Comparison of ENCODE assay signal across 11 cellular contexts in genomic region chr16:69325784-69326171, GRCh38. TPM values are rescaled to one million over a fixed set of nuclear protein-coding genes. Genes with fewer than 3 reads are reported as not detected.
DNase-seq lines count a peak whose midpoint lies in the region; ATAC-seq and TF ChIP-seq lines count a peak whose summit lies in the region.
"Had no signal": no experiment of that assay in that cellular context is flagged by ENCODE, and none has a peak within 500 bp of the region (broad histone marks: within the 10 kb centered on the region; RNA-seq: fewer than 3 reads in every experiment).

No MANE protein-coding gene starts in this region.

- H3K23ac ChIP-seq in mesenchymal stem cell (ENCODE audit: low read length in 2 of 2), result peak overlapping the region in 1 of 2 experiments; percentile 73

- no peak overlapping the region for H2AFZ ChIP-seq in mesenchymal stem cell (ENCODE audit: low read depth, low read length)

- peak overlapping the region; percentile 66 for H3K4me3 Mint-ChIP-seq in activated naive CD4-positive, alpha-beta T cell treated with anti-CD3 and anti-CD28 coated beads, Interleukin-2, amount 50 U/mL, for 24 hours

- H3K9ac ChIP-seq in mesenchymal stem cell (ENCODE audit: low read length), result no peak overlapping the region

- intact Hi-C loops in transverse colon (cut with DNase I; ENCODE audit: low total_unique reads), result no loop called here

- no peaks in the 10 kb centered on the region for H3K9me3 Mint-ChIP-seq in activated naive CD4-positive, alpha-beta T cell treated with anti-CD3 and anti-CD28 coated beads, Interleukin-2, amount 50 U/mL, for 24 hours

- no peak for DNase-seq in activated naive CD4-positive, alpha-beta T cell (lab: John Stamatoyannopoulos, UW)
- DNase-seq in activated T-cell treated with anti-CD3 and anti-CD28 coated beads, Interleukin-2, amount 50 U/mL, for 48 hours, result peak; percentile 17 to 18
- no peak for DNase-seq in mesenchymal stem cell
- no peak for DNase-seq in transverse colon
- no peak for DNase-seq in T-helper 9 cell
- DNase-seq: activated CD4-positive, alpha-beta T cell treated with anti-CD3 and anti-CD28 coated beads for 1 hour; NCI-H1694 had no signal

- H3K4me2 ChIP-seq in mesenchymal stem cell (ENCODE audit: low read length, poor library complexity, severe bottlenecking), result no peak overlapping the region

- H2BK12ac ChIP-seq in mesenchymal stem cell (ENCODE audit: low read length in 2 of 2), result peak overlapping the region in 1 of 2 experiments; percentile 15

- H3K4me1 ChIP-seq in mesenchymal stem cell (ENCODE audit: control insufficient read depth, insufficient read depth, low read depth, low read length) (peaks cover 35% of the 10 kb centered on the region), transverse colon (peaks cover 15 to 51% (median 43%) of the 10 kb centered on the region in 4 donors)

- no peak overlapping the region for H2BK5ac ChIP-seq in mesenchymal stem cell (ENCODE audit: low read depth, low read length, poor library complexity, severe bottlenecking)

- H3K4me3 ChIP-seq in mesenchymal stem cell (ENCODE audit: insufficient read depth in 1 of 2, low read depth in 1 of 2, low read length in 2 of 2) (no peak overlapping the region), transverse colon (no peak overlapping the region)
- H3K4me3 ChIP-seq: HAP-1 had no signal

- no peaks in the 10 kb centered on the region for H3K9me3 ChIP-seq in mesenchymal stem cell (ENCODE audit: control insufficient read depth, low read length)
- H3K9me3 ChIP-seq in transverse colon, result no peaks in the 10 kb centered on the region
- H3K9me3 ChIP-seq: HAP-1 had no signal

- 97% methylated on average over 6 of the region's 6 CpGs for WGBS in mesenchymal stem cell
- 75% methylated on average over 5 of the region's 6 CpGs; no CpG with 5 or more reads in 1 of the 2 donors for WGBS in transverse colon (ENCODE audit: low coverage in 1 of 2), 2 donors

- H4K8ac ChIP-seq in mesenchymal stem cell (ENCODE audit: low read length), result no peak overlapping the region

- H3K79me1 ChIP-seq in mesenchymal stem cell (replicated peaks; ENCODE audit: low read length, poor library complexity, severe bottlenecking), result peaks cover 23% of the 10 kb centered on the region

- H3K4ac ChIP-seq in mesenchymal stem cell (ENCODE audit: low read depth in 1 of 2, low read length in 2 of 2), result no peak overlapping the region

- no peak overlapping the region for H3K14ac ChIP-seq in mesenchymal stem cell (ENCODE audit: low read length in 2 of 2)

- H4K91ac ChIP-seq in mesenchymal stem cell (ENCODE audit: low read length), result no peak overlapping the region

- H3K4me1 Mint-ChIP-seq in activated naive CD4-positive, alpha-beta T cell treated with anti-CD3 and anti-CD28 coated beads, Interleukin-2, amount 50 U/mL, for 24 hours, result peaks cover 45% of the 10 kb centered on the region

- ATAC-seq in GM19397 (IDR thresholded peaks at IDR 0.05; ENCODE audit: unreplicated experiment) (no peak), GM21390 (IDR thresholded peaks at IDR 0.05; ENCODE audit: unreplicated experiment) (no peak)

- no peak for TF ChIP-seq POLR2A in transverse colon (IDR thresholded peaks at IDR 0.05)

- peaks cover 58 to 77% of the 10 kb centered on the region in 2 experiments for H3K36me3 ChIP-seq in mesenchymal stem cell (ENCODE audit: control insufficient read depth in 1 of 2, insufficient read depth in 2 of 2, low read depth in 1 of 2, low read length in 2 of 2)
- peaks cover 0 to 26% (median 13%) of the 10 kb centered on the region in 4 donors for H3K36me3 ChIP-seq in transverse colon

- peak overlapping the region; percentile 31 for H3K27ac ChIP-seq in mesenchymal stem cell (ENCODE audit: low read length, poor library complexity, severe bottlenecking)
- H3K27ac ChIP-seq in transverse colon, result peak overlapping the region; percentile 27 to 55 (median 38)

- H3K27me3 Mint-ChIP-seq in activated naive CD4-positive, alpha-beta T cell treated with anti-CD3 and anti-CD28 coated beads, Interleukin-2, amount 50 U/mL, for 24 hours, result no peaks in the 10 kb centered on the region

- TF ChIP-seq EP300 in transverse colon (IDR thresholded peaks at IDR 0.05; ENCODE audit: low read depth), result no peak

- H3K27me3 ChIP-seq in mesenchymal stem cell (ENCODE audit: control insufficient read depth in 1 of 2, insufficient read depth in 1 of 2, low read length in 2 of 2) (no peaks in the 10 kb centered on the region), transverse colon (no peaks in the 10 kb centered on the region)

- H3K27ac Mint-ChIP-seq in activated naive CD4-positive, alpha-beta T cell treated with anti-CD3 and anti-CD28 coated beads, Interleukin-2, amount 50 U/mL, for 24 hours, result peak overlapping the region; percentile 23

- peaks cover 6% of the 10 kb centered on the region for H3K36me3 Mint-ChIP-seq in activated naive CD4-positive, alpha-beta T cell treated with anti-CD3 and anti-CD28 coated beads, Interleukin-2, amount 50 U/mL, for 24 hours

- no peak overlapping the region for H2BK120ac ChIP-seq in mesenchymal stem cell (ENCODE audit: low read depth, low read length)

- in situ Hi-C loops in transverse colon (cut with MboI; ENCODE audit: low pct_ligation_motif_present in 1 of 4, low pct_unique_long_range_greater_than_20kb in 1 of 4, low sequenced_read_pairs in 3 of 4), result no loop called here

- no peak overlapping the region for H3K18ac ChIP-seq in mesenchymal stem cell (ENCODE audit: low read depth in 1 of 2, low read length in 2 of 2)

- TF ChIP-seq CTCF in transverse colon (IDR thresholded peaks at IDR 0.05), result no peak

- H2AK5ac ChIP-seq in mesenchymal stem cell (ENCODE audit: low read length, severe bottlenecking), result no peak overlapping the region

- H2BK15ac ChIP-seq in mesenchymal stem cell (ENCODE audit: low read depth, poor library complexity, severe bottlenecking), result no peak overlapping the region

RNA-seq across cellular contexts. Expression of gene PDF, which starts 4.6 kb away (rescaled TPM):
- 7.1 TPM for polyA plus RNA-seq in mesenchymal stem cell (2013, experiment 1 of 2)
- 7.3 TPM for polyA plus RNA-seq in mesenchymal stem cell (2013, experiment 2 of 2)
- 10 to 100 TPM in 2 of 4 donors, 1 to 10 TPM in 2; 2.2 to 19.5 (median 8.8) TPM for total RNA-seq in transverse colon

RNA-seq across cellular contexts. Expression of gene COG8, which starts 13.6 kb away (rescaled TPM):
- polyA plus RNA-seq in mesenchymal stem cell (2013, experiment 1 of 2), result 20.3 TPM
- 20.9 TPM for polyA plus RNA-seq in mesenchymal stem cell (2013, experiment 2 of 2)
- total RNA-seq in transverse colon, result 10 to 100 TPM; 29.5 to 52.0 (median 48.3) TPM

RNA-seq across cellular contexts. Expression of gene NIP7, which starts 13.8 kb away (rescaled TPM):
- 23.7 TPM for polyA plus RNA-seq in mesenchymal stem cell (2013, experiment 1 of 2)
- 23.7 TPM for polyA plus RNA-seq in mesenchymal stem cell (2013, experiment 2 of 2)
- total RNA-seq in transverse colon, result 10 to 100 TPM in 2 of 4 donors, 1 to 10 TPM in 2; 1.8 to 17.3 (median 8.9) TPM

RNA-seq across cellular contexts. Expression of gene VPS4A, which starts 14.6 kb away (rescaled TPM):
- 27.8 TPM for polyA plus RNA-seq in mesenchymal stem cell (2013, experiment 1 of 2)
- 27.3 TPM for polyA plus RNA-seq in mesenchymal stem cell (2013, experiment 2 of 2)
- total RNA-seq in transverse colon, result 100 to 1,000 TPM in 1 of 4 donors, 10 to 100 TPM in 3; 11.9 to 151 (median 42.7) TPM

RNA-seq across cellular contexts. Expression of gene TMED6, which starts 25.8 kb away (rescaled TPM):
- polyA plus RNA-seq in mesenchymal stem cell (2013, experiment 1 of 2), result 0.10 TPM
- polyA plus RNA-seq in mesenchymal stem cell (2013, experiment 2 of 2), result not detected
- total RNA-seq in transverse colon, result 1 to 10 TPM in 2 of 4 donors, not detected in 2; 5.7 to 6.8 TPM

Comparison
In these comparisons a context has a peak if more than half of its experiments do, and no peak if none do; other contexts are left out.
1. DNase-seq: peak in activated T-cell treated with anti-CD3 and anti-CD28 coated beads, Interleukin-2, amount 50 U/mL, for 48 hours (2 of 2); none in activated naive CD4-positive, alpha-beta T cell (0 of 4), mesenchymal stem cell (single experiment), transverse colon (single experiment) and T-helper 9 cell (single experiment).